In the genomic region with DNA sequence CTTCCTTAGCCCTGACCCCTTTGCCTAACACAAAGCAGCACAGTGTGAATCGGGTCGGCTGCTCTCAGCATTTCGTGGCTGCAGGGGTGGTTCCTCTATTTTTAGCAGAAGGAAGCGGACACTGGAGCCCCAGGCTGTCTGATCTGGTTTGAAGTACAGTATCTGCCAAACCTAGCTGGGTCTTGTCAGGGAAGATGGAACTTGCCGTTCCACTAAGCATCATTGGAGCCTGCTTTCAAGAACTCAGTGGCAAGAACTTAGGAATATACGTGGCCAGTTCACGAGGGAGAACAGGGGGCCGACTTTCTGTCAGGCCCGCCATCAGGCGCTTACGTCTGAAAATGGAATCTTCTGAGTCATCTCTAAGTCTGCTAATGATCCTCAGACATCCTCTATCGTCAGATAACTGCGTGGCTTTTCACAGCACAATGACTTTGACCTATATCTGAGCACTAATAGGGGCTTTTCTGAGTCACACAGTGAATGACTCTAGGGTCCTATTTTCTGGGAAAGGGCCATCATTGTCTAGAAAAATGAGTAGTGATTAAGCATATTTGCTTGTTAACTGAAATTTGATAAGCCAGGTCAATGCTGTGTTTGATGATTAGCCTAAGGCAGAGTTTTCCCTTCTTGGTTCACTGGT, we compare ENCODE assay signal across 9 cellular contexts.
DNase-seq lines count a peak whose midpoint lies in the region; ATAC-seq lines count a peak whose summit lies in the region.
"Had no signal": no experiment of that assay in that cellular context is flagged by ENCODE, and none has a peak within 500 bp of the region (broad histone marks: within the 10 kb centered on the region; RNA-seq: fewer than 3 reads in every experiment).

No MANE protein-coding gene starts in this region.

- peak; percentile 60 for DNase-seq in activated naive CD4-positive, alpha-beta T cell treated with Interleukin-2 at 50 U/mL for 16 hours
- no peak for DNase-seq in activated naive CD4-positive, alpha-beta T cell (lab: John Stamatoyannopoulos, UW)
- DNase-seq in midbrain (lab: John Stamatoyannopoulos, UW) (peak; percentile 33), NCI-H1048 (lab: John Stamatoyannopoulos, UW) (no peak)
- DNase-seq in stimulated activated naive CD4-positive, alpha-beta T cell (lab: John Stamatoyannopoulos, UW): peak in 4 of 6 experiments; percentile 22 to 29 (median 22)

- H3K27ac ChIP-seq in cingulate gyrus (ENCODE audit: low read depth, low read length): peak overlapping the region; percentile 60
- H3K27ac ChIP-seq: A549 had no signal

- peak; percentile 45 for ATAC-seq in HG03575 (IDR thresholded peaks at IDR 0.05; ENCODE audit: extremely low read depth, insufficient number of reproducible peaks, low FRiP score, unreplicated experiment)
- peak; percentile 93 to 95 for ATAC-seq in activated CD4-positive, CD25-positive, alpha-beta regulatory T cell treated with anti-CD3 and anti-CD28 coated beads, Interleukin-2, amount 50 U/mL, for 24 hours
- ATAC-seq: A549 had no signal

Comparison
In these comparisons a context has a peak if more than half of its experiments do, and no peak if none do; other contexts are left out.
1. DNase-seq: peak in activated naive CD4-positive, alpha-beta T cell treated with Interleukin-2 at 50 U/mL for 16 hours (single experiment), midbrain (single experiment) and stimulated activated naive CD4-positive, alpha-beta T cell (4 of 6); none in activated naive CD4-positive, alpha-beta T cell (0 of 4) and NCI-H1048 (single experiment).